In genomic region chr22:21712751-21713427, GRCh38 we compare ENCODE assay signal across 1 cellular context.
TF ChIP-seq lines count a peak whose summit lies in the region.

No MANE protein-coding gene starts in this region.

TF ChIP-seq in HepG2, 621 proteins besides CTCF, POLR2A, EP300 and RAD21 (continued from another document):
- TF ChIP-seq ZNF691 (CRISPR knock-in tag; IDR thresholded peaks at IDR 0.05; ENCODE audit: borderline replicate concordance, low read depth) (0 out of 2 replicates have a peak, but pooled peaks have one; percentile 51), STAG1 (CRISPR knock-in tag; IDR thresholded peaks at IDR 0.05) (peak; percentile 75), THAP9 (CRISPR knock-in tag; IDR thresholded peaks at IDR 0.05; ENCODE audit: borderline replicate concordance) (0 out of 2 replicates have a peak, but pooled peaks have one; percentile 10), HIC2 (CRISPR knock-in tag; IDR thresholded peaks at IDR 0.05; ENCODE audit: low read depth) (no peak), TEAD3 (CRISPR knock-in tag; optimal IDR thresholded peaks at IDR 0.05; ENCODE audit: borderline replicate concordance) (peak; percentile 24), SSRP1 (CRISPR knock-in tag; IDR thresholded peaks at IDR 0.05) (0 out of 2 replicates have a peak, but pooled peaks have one; percentile 15), PHF21A (CRISPR knock-in tag; IDR thresholded peaks at IDR 0.05) (peak; percentile 32; the same call in 1 of the 2 replicates), HMGXB4 (CRISPR knock-in tag; IDR thresholded peaks at IDR 0.05; ENCODE audit: borderline replicate concordance in 1 of 2, low read depth in 1 of 2) (peak in 1 of 2 experiments; percentile 79; a peak in 2 of 4 replicates), ZNF580 (CRISPR knock-in tag; IDR thresholded peaks at IDR 0.05; ENCODE audit: borderline replicate concordance, low read depth) (0 out of 2 replicates have a peak, but pooled peaks have one; percentile 30)
